ENCODE assay signal across 18 cellular contexts in the genomic region with DNA sequence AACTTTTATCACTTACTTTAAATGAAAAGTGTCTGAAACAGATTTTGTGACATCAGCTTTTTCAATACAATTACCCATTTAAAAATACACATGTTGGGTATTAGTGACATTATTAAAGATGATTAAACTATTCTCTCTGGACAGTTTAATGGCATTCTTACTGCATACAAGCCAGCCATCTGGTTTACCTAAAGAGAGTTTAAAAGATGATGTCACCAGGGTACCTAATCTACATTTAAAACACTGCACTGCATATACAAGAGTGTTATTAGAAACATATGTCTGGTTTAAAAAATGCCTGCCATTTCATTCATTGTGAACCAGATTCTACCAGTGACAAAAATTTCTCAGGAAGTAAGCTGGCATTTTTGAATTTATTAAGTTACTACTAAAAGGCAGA.
"Had no signal": no experiment of that assay in that cellular context is flagged by ENCODE, and none has a peak within 500 bp of the region (broad histone marks: within the 10 kb centered on the region; RNA-seq: fewer than 3 reads in every experiment).

No MANE protein-coding gene starts in this region.

- H3K36me3 Mint-ChIP-seq: memory B cell, neural progenitor cell had no signal

- ATAC-seq: esophagus mucosa; gastrocnemius medialis; lower lobe of right lung; natural killer cell treated with Interleukin-12 subunit alpha and Interleukin-12 subunit beta and Interleukin-15 and Interleukin-18, amount 100 ng/mL, for 72 hours; pancreas; right cardiac atrium had no signal

- H3K4me1 ChIP-seq: gastrocnemius medialis, left ventricle myocardium inferior, lower lobe of right lung, neural progenitor cell, pancreas had no signal

- H3K27me3 Mint-ChIP-seq: memory B cell; natural killer cell treated with Interleukin-12 subunit alpha and Interleukin-12 subunit beta and Interleukin-15 and Interleukin-18, amount 100 ng/mL, for 72 hours; progenitor cell of endocrine pancreas had no signal

- H3K9ac ChIP-seq: neural progenitor cell had no signal

- H3K27ac ChIP-seq: gastrocnemius medialis, left ventricle myocardium inferior, lower lobe of right lung, neural progenitor cell, pancreas had no signal

- H3K4me3 ChIP-seq: gastrocnemius medialis, left ventricle myocardium inferior, lower lobe of right lung, neural progenitor cell, pancreas had no signal

- H3K27me3 ChIP-seq: gastrocnemius medialis, neural progenitor cell, pancreas had no signal

- H3K27ac Mint-ChIP-seq: memory B cell; natural killer cell treated with Interleukin-12 subunit alpha and Interleukin-12 subunit beta and Interleukin-15 and Interleukin-18, amount 100 ng/mL, for 72 hours; neural progenitor cell; progenitor cell of endocrine pancreas had no signal

- H3K4me3 Mint-ChIP-seq: memory B cell; natural killer cell treated with Interleukin-12 subunit alpha and Interleukin-12 subunit beta and Interleukin-15 and Interleukin-18, amount 100 ng/mL, for 72 hours; neural progenitor cell had no signal

- DNase-seq: cortex of kidney; effector memory CD4-positive, alpha-beta T cell; gastrocnemius medialis; left ventricle myocardium inferior; lower lobe of right lung; midbrain; nucleus accumbens; pancreas; right cardiac atrium; small intestine; stimulated activated CD4-positive, alpha-beta T cell treated with anti-CD3 and anti-CD28 coated beads, Interleukin-2, amount 100 ng/mL, for 48 hours; stimulated activated naive CD4-positive, alpha-beta T cell treated with Interleukin-2 at 50 U/mL for 16 hours; trophoblast cell had no signal

- H3K36me3 ChIP-seq: gastrocnemius medialis, left ventricle myocardium inferior, lower lobe of right lung, neural progenitor cell, pancreas had no signal

- H3K9me3 ChIP-seq: gastrocnemius medialis, left ventricle myocardium inferior, lower lobe of right lung, pancreas had no signal

- H3K9me3 Mint-ChIP-seq: memory B cell, neural progenitor cell had no signal

- H3K4me1 Mint-ChIP-seq: memory B cell, neural progenitor cell had no signal
